ENCODE assay signal across 9 cellular contexts in the genomic region with DNA sequence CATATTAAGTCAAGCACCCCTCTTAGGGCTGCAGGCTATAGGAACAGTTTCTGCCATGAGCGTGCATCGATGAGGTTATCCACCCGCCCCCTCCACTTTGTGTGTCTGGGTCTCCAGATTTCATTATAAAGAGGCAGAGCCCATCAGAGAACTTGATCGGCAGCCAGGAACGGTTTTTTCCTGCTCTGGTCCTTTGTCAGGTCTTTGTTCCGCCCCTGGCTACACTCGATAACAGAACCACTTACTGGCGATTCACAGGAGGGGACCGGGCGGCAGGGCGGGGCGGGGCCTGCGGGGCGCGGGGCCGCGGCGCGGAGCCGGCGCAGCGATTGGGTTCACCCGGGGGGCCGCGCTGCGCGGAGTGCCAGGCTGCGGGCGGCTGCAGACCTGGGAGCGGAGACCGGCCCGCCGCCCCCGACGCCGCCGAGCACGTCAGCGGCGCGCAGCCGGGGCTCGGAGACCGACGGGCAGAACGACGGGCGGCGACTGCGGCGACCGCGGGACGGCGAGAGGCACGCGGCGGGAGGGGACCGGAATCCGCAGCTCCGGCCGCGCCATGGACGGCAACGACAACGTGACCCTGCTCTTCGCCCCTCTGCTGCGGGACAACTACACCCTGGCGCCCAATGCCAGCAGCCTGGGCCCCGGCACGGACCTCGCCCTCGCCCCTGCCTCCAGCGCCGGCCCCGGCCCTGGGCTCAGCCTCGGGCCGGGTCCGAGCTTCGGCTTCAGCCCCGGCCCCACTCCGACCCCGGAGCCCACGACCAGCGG. TPM values are rescaled to one million over a fixed set of nuclear protein-coding genes. Genes with fewer than 3 reads are reported as not detected.
DNase-seq lines count a peak whose midpoint lies in the region; ATAC-seq and TF ChIP-seq lines count a peak whose summit lies in the region.
"Had no signal": no experiment of that assay in that cellular context is flagged by ENCODE, and none has a peak within 500 bp of the region (broad histone marks: within the 10 kb centered on the region; RNA-seq: fewer than 3 reads in every experiment).

A gene with protein sequence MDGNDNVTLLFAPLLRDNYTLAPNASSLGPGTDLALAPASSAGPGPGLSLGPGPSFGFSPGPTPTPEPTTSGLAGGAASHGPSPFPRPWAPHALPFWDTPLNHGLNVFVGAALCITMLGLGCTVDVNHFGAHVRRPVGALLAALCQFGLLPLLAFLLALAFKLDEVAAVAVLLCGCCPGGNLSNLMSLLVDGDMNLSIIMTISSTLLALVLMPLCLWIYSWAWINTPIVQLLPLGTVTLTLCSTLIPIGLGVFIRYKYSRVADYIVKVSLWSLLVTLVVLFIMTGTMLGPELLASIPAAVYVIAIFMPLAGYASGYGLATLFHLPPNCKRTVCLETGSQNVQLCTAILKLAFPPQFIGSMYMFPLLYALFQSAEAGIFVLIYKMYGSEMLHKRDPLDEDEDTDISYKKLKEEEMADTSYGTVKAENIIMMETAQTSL (plus strand): TSS at position 338 of the 771 bp plus-strand sequence. CDS start 219 bp downstream, at position 557.

- no peak within 1 kb of the TSS for H3K14ac ChIP-seq in IMR-90 (replicated peaks; ENCODE audit: low read depth, low read length)

- no peak within 1 kb of the TSS for H4K5ac ChIP-seq in IMR-90 (ENCODE audit: low read depth, low read length)

- CTCF ChIA-PET in IMR-90 (lab: Yijun Ruan, JAX) = no interaction called here

- H3K56ac ChIP-seq in IMR-90 (ENCODE audit: extremely low read depth, insufficient read depth, low read length) = no peak within 1 kb of the TSS

- H4K8ac ChIP-seq in IMR-90 (ENCODE audit: low read depth in 2 of 2, low read length in 2 of 2) = no peak within 1 kb of the TSS

- H3K4me2 ChIP-seq in IMR-90 (ENCODE audit: low read depth, low read length) = peak within 1 kb of the TSS; percentile 72
- H3K4me2 ChIP-seq: KMS-11 had no signal

- peak within 1 kb of the TSS; percentile 45 for H3K4me3 ChIP-seq in IMR-90 (ENCODE audit: insufficient read depth, low read depth, low read length)
- H3K4me3 ChIP-seq in iPS-18a (ENCODE audit: low read length) = peak within 1 kb of the TSS; percentile 62
- peak within 1 kb of the TSS; percentile 13 to 49 for H3K4me3 ChIP-seq in stomach smooth muscle (ENCODE audit: low read length in 2 of 2)

- in situ Hi-C loops in IMR-90 (cut with MboI; ENCODE audit: low sequenced_read_pairs) = loop anchor here (25.0 kb wide), 1 partner anchor 96 kb away; no protein-coding TSS in a partner anchor

- ATAC-seq in IMR-90 (ENCODE audit: low read depth) = peak; percentile 46; the same call in 1 of the 2 replicates
- ATAC-seq in GM21423 (IDR thresholded peaks at IDR 0.05; ENCODE audit: unreplicated experiment) = no peak

- H3K4me1 ChIP-seq in IMR-90 (ENCODE audit: control insufficient read depth, insufficient read depth, low read length) (peaks cover 5% of the 10 kb centered on the region), iPS-18a (ENCODE audit: control insufficient read depth, low read depth, low read length) (peaks cover 9% of the 10 kb centered on the region), stomach smooth muscle (ENCODE audit: control insufficient read depth, insufficient read depth, low read length) (peaks cover 4% of the 10 kb centered on the region)

- no peak within 1 kb of the TSS for H3K27ac ChIP-seq in IMR-90 (ENCODE audit: insufficient read depth, low read length)
- no peak within 1 kb of the TSS for H3K27ac ChIP-seq in iPS-18a (ENCODE audit: low read length)
- H3K27ac ChIP-seq in stomach smooth muscle (ENCODE audit: low read length) = no peak within 1 kb of the TSS
- H3K27ac ChIP-seq: KMS-11 had no signal

- H4K20me1 ChIP-seq in IMR-90 (ENCODE audit: insufficient read depth, low read length) = no peaks in the 10 kb centered on the region

- no peak within 1 kb of the TSS for H2AK5ac ChIP-seq in IMR-90 (ENCODE audit: low read depth, low read length)

- dilution Hi-C loops in IMR-90 (cut with HindIII; ENCODE audit: low sequenced_read_pairs, unreplicated experiment) = no loop called here

- no peak within 1 kb of the TSS for H2BK5ac ChIP-seq in IMR-90 (ENCODE audit: low read depth, low read length, poor library complexity, severe bottlenecking)

- H4K91ac ChIP-seq in IMR-90 (ENCODE audit: insufficient read depth, low read depth, low read length) = no peak within 1 kb of the TSS

- H3K27me3 ChIP-seq in IMR-90 (ENCODE audit: control insufficient read depth, insufficient read depth, low read length) (peaks cover 57% of the 10 kb centered on the region), iPS-18a (ENCODE audit: control insufficient read depth, insufficient read depth, low read length) (peaks cover 48% of the 10 kb centered on the region), stomach smooth muscle (ENCODE audit: control insufficient read depth in 1 of 2, insufficient read depth in 2 of 2, low read length in 2 of 2) (peaks cover 30 to 50% of the 10 kb centered on the region in 2 donors)

- H3K9me1 ChIP-seq in IMR-90 (ENCODE audit: insufficient read depth, low read length) = no peaks in the 10 kb centered on the region

- no peak within 1 kb of the TSS for H3K23ac ChIP-seq in IMR-90 (ENCODE audit: low read depth, low read length)

- H3K79me1 ChIP-seq in IMR-90 (ENCODE audit: low read depth in 1 of 2, low read length in 2 of 2) = no peaks in the 10 kb centered on the region

- no peak for TF ChIP-seq POLR2A in IMR-90 (IDR thresholded peaks at IDR 0.05; ENCODE audit: low read depth, low read length)

- peaks cover 20% of the 10 kb centered on the region for H3K9me3 ChIP-seq in IMR-90 (ENCODE audit: control insufficient read depth, insufficient read depth, low read length)
- H3K9me3 ChIP-seq in iPS-18a (ENCODE audit: control insufficient read depth, low read depth, low read length) = no peaks in the 10 kb centered on the region
- no peaks in the 10 kb centered on the region for H3K9me3 ChIP-seq in stomach smooth muscle (ENCODE audit: control insufficient read depth in 2 of 2, low read length in 2 of 2)

- no TSS peak for BruUV-seq in IMR-90 (replicated peaks; lab: Mats Ljungman, UMichigan)

- TF ChIP-seq CTCF in IMR-90 (conservative IDR thresholded peaks at IDR 0.05; ENCODE audit: low read depth, low read length) = no peak

- 3% methylated on average over 45 of the region's 85 CpGs; no CpG with 5 or more reads in 1 of the 2 experiments for WGBS in IMR-90 (ENCODE audit: extremely low coverage in 2 of 2, insufficient read length in 1 of 2), 2 experiments

- H2BK120ac ChIP-seq in IMR-90 (ENCODE audit: low read depth, low read length) = no peak within 1 kb of the TSS

- no peak within 1 kb of the TSS for H3K9ac ChIP-seq in IMR-90 (ENCODE audit: low read depth, low read length)
- H3K9ac ChIP-seq in iPS-18a (ENCODE audit: low read length) = no peak within 1 kb of the TSS
- H3K9ac ChIP-seq in stomach smooth muscle (ENCODE audit: low read length in 2 of 2) = no peak within 1 kb of the TSS
- H3K9ac ChIP-seq: KMS-11 had no signal

- H2AK9ac ChIP-seq in IMR-90 (replicated peaks; ENCODE audit: low read depth, low read length, poor library complexity) = no peak within 1 kb of the TSS

- intact Hi-C loops in IMR-90 (cut with micrococcal nuclease) = no loop called here

- DNase-seq in DMS53 treated with DMSO at 0.1 percent for 48 hours (lab: John Stamatoyannopoulos, UW; ENCODE audit: unreplicated experiment) (peak; percentile 28), IMR-90 (no peak), SIG-M5 treated with dmso at 0.1 percent for 504 hours (lab: John Stamatoyannopoulos, UW; ENCODE audit: unreplicated experiment) (no peak), medulla oblongata (ENCODE audit: extremely low spot score) (no peak)
- peak; percentile 61 for DNase-seq in activated CD8-positive, alpha-beta memory T cell treated with anti-CD3 and anti-CD28 coated beads for 24 hours

- peak within 1 kb of the TSS; percentile 81 for H2AFZ ChIP-seq in IMR-90 (replicated peaks; ENCODE audit: low read length, poor library complexity)

- H2BK15ac ChIP-seq in IMR-90 (ENCODE audit: low read depth, low read length) = no peak within 1 kb of the TSS

- no peak for TF ChIP-seq RAD21 in IMR-90 (IDR thresholded peaks at IDR 0.05; ENCODE audit: low read length)

- no peak within 1 kb of the TSS for H3K18ac ChIP-seq in IMR-90 (ENCODE audit: low read depth, low read length)

- H3K36me3 ChIP-seq in IMR-90 (ENCODE audit: control insufficient read depth, insufficient read depth, low read length) = no peaks in the 10 kb centered on the region
- no peaks in the 10 kb centered on the region for H3K36me3 ChIP-seq in iPS-18a (ENCODE audit: control insufficient read depth, low read depth, low read length)
- no peaks in the 10 kb centered on the region for H3K36me3 ChIP-seq in stomach smooth muscle (ENCODE audit: control insufficient read depth in 2 of 2, insufficient read depth in 2 of 2, low read length in 2 of 2)

- POLR2A ChIA-PET in IMR-90 (lab: Charles Lee; ENCODE audit: unreplicated experiment) = no interaction called here

- H3K4ac ChIP-seq in IMR-90 (ENCODE audit: low read depth, low read length) = no peak within 1 kb of the TSS

- H2BK20ac ChIP-seq in IMR-90 (ENCODE audit: low read depth, low read length) = no peak within 1 kb of the TSS

TF ChIP-seq in IMR-90, 13 proteins besides CTCF, POLR2A, EP300 and RAD21 (continues in another document):
- TF ChIP-seq MAZ (IDR thresholded peaks at IDR 0.05; ENCODE audit: borderline replicate concordance, low read depth, low read length) = no peak
- TF ChIP-seq NFE2L2 (IDR thresholded peaks at IDR 0.05; ENCODE audit: low read depth, low read length) = no peak
- TF ChIP-seq RFX5 (IDR thresholded peaks at IDR 0.05; ENCODE audit: low read depth, low read length) = no peak
- TF ChIP-seq CHD1 (IDR thresholded peaks at IDR 0.05; ENCODE audit: low read depth, low read length) = no peak
- TF ChIP-seq SMC3 (IDR thresholded peaks at IDR 0.05; ENCODE audit: low read depth, low read length) = no peak
- TF ChIP-seq CEBPB (IDR thresholded peaks at IDR 0.05; ENCODE audit: low read depth, low read length) = no peak
- TF ChIP-seq FOS (IDR thresholded peaks at IDR 0.05; ENCODE audit: low read depth, low read length) = no peak
- TF ChIP-seq BHLHE40 (IDR thresholded peaks at IDR 0.05; ENCODE audit: low read depth, low read length) = no peak
- no peak for TF ChIP-seq MXI1 (IDR thresholded peaks at IDR 0.05; ENCODE audit: borderline replicate concordance, low read depth, low read length)
- TF ChIP-seq MAFK (IDR thresholded peaks at IDR 0.05; ENCODE audit: low read depth, low read length) = no peak
- no peak for TF ChIP-seq RCOR1 (IDR thresholded peaks at IDR 0.05; ENCODE audit: insufficient replicate concordance, low read length)

RNA-seq across cellular contexts. Expression of the gene that starts here (rescaled TPM):
- total RNA-seq in IMR-90 (2012; rRNA removed) = not detected in 2 replicates
- not detected in 2 replicates for polyA plus RNA-seq in IMR-90 (2012; rRNA removed)
- polyA plus RNA-seq in IMR-90 (2012; cell fraction: cytosol; rRNA removed) = not detected in 2 replicates
- 0.25 and 0.41 TPM in 2 replicates for polyA plus RNA-seq in IMR-90 (2012; cell fraction: nucleus; rRNA removed; ENCODE audit: low replicate concordance)

Comparison
In these comparisons a context has a peak if more than half of its experiments do, and no peak if none do; other contexts are left out.
1. Peak in ATAC-seq, H3K4me3 ChIP-seq and H3K4me2 ChIP-seq in IMR-90; RNA of the gene not detected or under 1 TPM.
2. DNase-seq: peak in DMS53 treated with DMSO at 0.1 percent for 48 hours (single experiment) and activated CD8-positive, alpha-beta memory T cell treated with anti-CD3 and anti-CD28 coated beads for 24 hours (single experiment); none in IMR-90 (single experiment), SIG-M5 treated with dmso at 0.1 percent for 504 hours (single experiment) and medulla oblongata (single experiment).
3. Peak in every context shown above with its lines, with median percentiles within 50 percentile points of each other: H3K4me3 ChIP-seq.